Comparison of ENCODE assay signal across 31 cellular contexts in genomic region chr5:174806729-174807128, GRCh38.
"Had no signal": no experiment of that assay in that cellular context is flagged by ENCODE, and none has a peak within 500 bp of the region (broad histone marks: within the 10 kb centered on the region; RNA-seq: fewer than 3 reads in every experiment).

No MANE protein-coding gene starts in this region.

- H3K36me3 ChIP-seq: adrenal gland, esophagus squamous epithelium, gastroesophageal sphincter, heart right ventricle had no signal

- H3K4me3 ChIP-seq: adrenal gland, body of pancreas, esophagus squamous epithelium, gastroesophageal sphincter, heart right ventricle had no signal

- H3K9me3 ChIP-seq: adrenal gland, esophagus squamous epithelium, gastroesophageal sphincter had no signal

- H3K27ac Mint-ChIP-seq: activated CD4-positive, alpha-beta memory T cell treated with anti-CD3 and anti-CD28 coated beads for 36 hours; activated CD4-positive, alpha-beta T cell treated with anti-CD3 and anti-CD28 coated beads for 36 hours; activated CD4-positive, alpha-beta T cell treated with anti-CD3 and anti-CD28 coated beads, Interleukin-2, amount 10 ng/mL, durations not matched to agents 24 days and 14 days; activated CD8-positive, alpha-beta memory T cell treated with anti-CD3 and anti-CD28 coated beads, Interleukin-2, amount 10 ng/mL, durations not matched to agents 7 days and 5 days; activated CD8-positive, alpha-beta T cell treated with anti-CD3 and anti-CD28 coated beads, Interleukin-2, amount 10 ng/mL, durations not matched to agents 7 days and 5 days; activated naive CD4-positive, alpha-beta T cell treated with anti-CD3 and anti-CD28 coated beads for 36 hours; activated naive CD4-positive, alpha-beta T cell treated with anti-CD3 and anti-CD28 coated beads, Interleukin-2, amount 50 U/mL, for 24 hours; activated naive CD8-positive, alpha-beta T cell treated with anti-CD3 and anti-CD28 coated beads for 36 hours; activated naive CD8-positive, alpha-beta T cell treated with anti-CD3 and anti-CD28 coated beads, Interleukin-2, amount 50 U/mL, for 24 hours; activated T-helper 1 cell treated with anti-CD3 and anti-CD28 coated beads, Interleukin-12 subunit alpha, Interleukin-12 subunit beta, Interleukin-2, Interleukin-4 antibody, amounts not matched to agents 30 ng/mL and 10 ng/mL and 1 ng/mL, durations not matched to agents 14 hours and 24 hours and 36 hours; activated T-helper 2 cell treated with anti-CD3 and anti-CD28 coated beads, Interferon-gamma antibody, Interleukin-2, Interleukin-4, amounts not matched to agents 10 μg/mL and 5 μg/mL and 100 μg/mL, durations not matched to agents 14 hours and 24 hours and 36 hours had no signal

- H3K4me1 ChIP-seq: adrenal gland, body of pancreas, esophagus squamous epithelium, heart right ventricle had no signal

- H3K27ac ChIP-seq: adrenal gland, body of pancreas, epithelial cell of prostate, esophagus squamous epithelium, heart right ventricle had no signal

- H3K27me3 Mint-ChIP-seq: activated CD4-positive, alpha-beta T cell treated with anti-CD3 and anti-CD28 coated beads for 36 hours; activated CD4-positive, alpha-beta T cell treated with anti-CD3 and anti-CD28 coated beads, Interleukin-2, amount 10 ng/mL, durations not matched to agents 24 days and 14 days; activated CD8-positive, alpha-beta memory T cell treated with anti-CD3 and anti-CD28 coated beads, Interleukin-2, amount 10 ng/mL, durations not matched to agents 7 days and 5 days had no signal

- H3K4me3 Mint-ChIP-seq: activated CD4-positive, alpha-beta memory T cell treated with anti-CD3 and anti-CD28 coated beads for 36 hours; activated CD4-positive, alpha-beta T cell treated with anti-CD3 and anti-CD28 coated beads for 36 hours; activated CD4-positive, alpha-beta T cell treated with anti-CD3 and anti-CD28 coated beads, Interleukin-2, amount 10 ng/mL, durations not matched to agents 24 days and 14 days; activated CD8-positive, alpha-beta memory T cell treated with anti-CD3 and anti-CD28 coated beads, Interleukin-2, amount 10 ng/mL, durations not matched to agents 7 days and 5 days; activated CD8-positive, alpha-beta T cell treated with anti-CD3 and anti-CD28 coated beads, Interleukin-2, amount 10 ng/mL, durations not matched to agents 7 days and 5 days; activated naive CD4-positive, alpha-beta T cell treated with anti-CD3 and anti-CD28 coated beads for 36 hours; activated naive CD4-positive, alpha-beta T cell treated with anti-CD3 and anti-CD28 coated beads, Interleukin-2, amount 50 U/mL, for 24 hours; activated naive CD8-positive, alpha-beta T cell treated with anti-CD3 and anti-CD28 coated beads for 36 hours; activated naive CD8-positive, alpha-beta T cell treated with anti-CD3 and anti-CD28 coated beads, Interleukin-2, amount 50 U/mL, for 24 hours; activated T-helper 1 cell treated with anti-CD3 and anti-CD28 coated beads, Interleukin-12 subunit alpha, Interleukin-12 subunit beta, Interleukin-2, Interleukin-4 antibody, amounts not matched to agents 30 ng/mL and 10 ng/mL and 1 ng/mL, durations not matched to agents 14 hours and 24 hours and 36 hours had no signal

- H3K36me3 Mint-ChIP-seq: activated CD4-positive, alpha-beta memory T cell treated with anti-CD3 and anti-CD28 coated beads for 36 hours; activated CD8-positive, alpha-beta memory T cell treated with anti-CD3 and anti-CD28 coated beads, Interleukin-2, amount 10 ng/mL, durations not matched to agents 7 days and 5 days; activated naive CD4-positive, alpha-beta T cell treated with anti-CD3 and anti-CD28 coated beads, Interleukin-2, amount 50 U/mL, for 24 hours; activated naive CD8-positive, alpha-beta T cell treated with anti-CD3 and anti-CD28 coated beads for 36 hours had no signal

- H3K27me3 ChIP-seq: adrenal gland, body of pancreas, esophagus squamous epithelium, gastroesophageal sphincter, heart right ventricle had no signal

- H3K4me1 Mint-ChIP-seq: activated CD4-positive, alpha-beta T cell treated with anti-CD3 and anti-CD28 coated beads for 36 hours; activated CD4-positive, alpha-beta T cell treated with anti-CD3 and anti-CD28 coated beads, Interleukin-2, amount 10 ng/mL, durations not matched to agents 24 days and 14 days; activated CD8-positive, alpha-beta memory T cell treated with anti-CD3 and anti-CD28 coated beads, Interleukin-2, amount 10 ng/mL, durations not matched to agents 7 days and 5 days; activated naive CD4-positive, alpha-beta T cell treated with anti-CD3 and anti-CD28 coated beads, Interleukin-2, amount 50 U/mL, for 24 hours; activated naive CD8-positive, alpha-beta T cell treated with anti-CD3 and anti-CD28 coated beads for 36 hours; activated naive CD8-positive, alpha-beta T cell treated with anti-CD3 and anti-CD28 coated beads, Interleukin-2, amount 50 U/mL, for 24 hours had no signal

- DNase-seq: activated CD4-positive, alpha-beta memory T cell treated with anti-CD3 and anti-CD28 coated beads for 36 hours; activated CD4-positive, alpha-beta T cell treated with anti-CD3 and anti-CD28 coated beads for 36 hours; activated CD4-positive, alpha-beta T cell treated with anti-CD3 and anti-CD28 coated beads, Interleukin-2, amount 10 ng/mL, durations not matched to agents 24 days and 14 days; activated CD4-positive, CD25-positive, alpha-beta regulatory T cell; activated CD4-positive, CD25-positive, alpha-beta regulatory T cell treated with anti-CD3 and anti-CD28 coated beads, Interleukin-2, amount 50 U/mL, for 72 hours; activated CD8-positive, alpha-beta memory T cell treated with anti-CD3 and anti-CD28 coated beads, Interleukin-2, amount 10 ng/mL, durations not matched to agents 7 days and 5 days; activated CD8-positive, alpha-beta memory T cell treated with anti-CD3 and anti-CD28 coated beads, Interleukin-2, amount 50 U/mL, for 4 hours; activated CD8-positive, alpha-beta T cell treated with anti-CD3 and anti-CD28 coated beads, Interleukin-2, amount 10 ng/mL, durations not matched to agents 7 days and 5 days; activated effector memory CD4-positive, alpha-beta T cell treated with anti-CD3 and anti-CD28 coated beads, Interleukin-2, amount 50 U/mL, for 16 hours; activated naive CD4-positive, alpha-beta T cell treated with anti-CD3 and anti-CD28 coated beads for 36 hours; activated naive CD8-positive, alpha-beta T cell treated with anti-CD3 and anti-CD28 coated beads for 36 hours; activated naive CD8-positive, alpha-beta T cell treated with anti-CD3 and anti-CD28 coated beads, Interleukin-2, amount 50 U/mL, for 24 hours; activated T-cell treated with anti-CD3 and anti-CD28 coated beads, Interleukin-2, amount 50 U/mL, for 1 hour; activated T-cell treated with anti-CD3 and anti-CD28 coated beads, Interleukin-2, amount 50 U/mL, for 48 hours; adrenal gland; amygdala; aorta; body of pancreas; caudate nucleus; cortex of kidney; dermis blood vessel endothelial cell; effector CD8-positive, alpha-beta T cell; esophagus squamous epithelium; foreskin melanocyte; heart right ventricle; T-helper 2 cell had no signal

- ATAC-seq: activated CD4-positive, alpha-beta T cell treated with anti-CD3 and anti-CD28 coated beads for 36 hours; activated CD8-positive, alpha-beta memory T cell treated with anti-CD3 and anti-CD28 coated beads, Interleukin-2, amount 10 ng/mL, durations not matched to agents 7 days and 5 days; activated CD8-positive, alpha-beta T cell treated with anti-CD3 and anti-CD28 coated beads, Interleukin-2, amount 10 ng/mL, durations not matched to agents 7 days and 5 days; activated naive CD8-positive, alpha-beta T cell treated with anti-CD3 and anti-CD28 coated beads, Interleukin-2, amount 50 U/mL, for 24 hours; body of pancreas; gastroesophageal sphincter; heart right ventricle had no signal

- H3K9me3 Mint-ChIP-seq: activated naive CD4-positive, alpha-beta T cell treated with anti-CD3 and anti-CD28 coated beads, Interleukin-2, amount 50 U/mL, for 24 hours; activated naive CD8-positive, alpha-beta T cell treated with anti-CD3 and anti-CD28 coated beads for 36 hours; activated T-helper 1 cell treated with anti-CD3 and anti-CD28 coated beads, Interleukin-12 subunit alpha, Interleukin-12 subunit beta, Interleukin-2, Interleukin-4 antibody, amounts not matched to agents 30 ng/mL and 10 ng/mL and 1 ng/mL, durations not matched to agents 14 hours and 24 hours and 36 hours; activated T-helper 2 cell treated with anti-CD3 and anti-CD28 coated beads, Interferon-gamma antibody, Interleukin-2, Interleukin-4, amounts not matched to agents 10 μg/mL and 5 μg/mL and 100 μg/mL, durations not matched to agents 14 hours and 24 hours and 36 hours had no signal
